Comparison of ENCODE assay signal across 15 cellular contexts in genomic region chr1:156177918-156178654, GRCh38. TPM values are rescaled to one million over a fixed set of nuclear protein-coding genes. Genes with fewer than 3 reads are reported as not detected.
DNase-seq lines count a peak whose midpoint lies in the region; ATAC-seq lines count a peak whose summit lies in the region.
"Had no signal": no experiment of that assay in that cellular context is flagged by ENCODE, and none has a peak within 500 bp of the region (broad histone marks: within the 10 kb centered on the region; RNA-seq: fewer than 3 reads in every experiment).

No MANE protein-coding gene starts in this region.

- no peak for DNase-seq in activated T-cell treated with anti-CD3 and anti-CD28 coated beads, Interleukin-2, amount 50 U/mL, for 4 hours
- DNase-seq in activated T-cell treated with anti-CD3 and anti-CD28 coated beads, Interleukin-2, amount 50 U/mL, for 48 hours = no peak
- DNase-seq in T-helper 17 cell = no peak
- DNase-seq in epithelial cell of prostate (ENCODE audit: low read depth, low spot score) = no peak
- DNase-seq in stimulated activated naive CD8-positive, alpha-beta T cell treated with anti-CD3 and anti-CD28 coated beads, Interleukin-15, amount 100 ng/mL, for 72 hours = no peak
- no peak for DNase-seq in NCI-H510A (lab: John Stamatoyannopoulos, UW)
- no peak for DNase-seq in T1000 (lab: John Stamatoyannopoulos, UW)
- DNase-seq: activated B cell treated with CpG ODN at 0.5 μM for 24 hours; Karpas-422; NCI-H1694; NCI-H524; SHP77 treated with DMSO at 0.1 percent for 48 hours; stimulated activated CD4-positive, alpha-beta T cell treated with anti-CD3 and anti-CD28 coated beads, Interleukin-15, amount 100 ng/mL, for 24 hours had no signal

- peak overlapping the region; percentile 78 for H3K27ac ChIP-seq in epithelial cell of prostate
- H3K27ac ChIP-seq: esophagus muscularis mucosa had no signal

- H3K9me3 ChIP-seq in T-helper 17 cell (ENCODE audit: control insufficient read depth, low read length, poor library complexity, severe bottlenecking) = no peaks in the 10 kb centered on the region
- H3K9me3 ChIP-seq: esophagus muscularis mucosa had no signal

- peaks cover 5% of the 10 kb centered on the region for H3K36me3 Mint-ChIP-seq in activated T-cell treated with anti-CD3 and anti-CD28 coated beads, Interleukin-2, amount 50 U/mL, for 4 hours (ENCODE audit: insufficient read depth)
- H3K36me3 Mint-ChIP-seq in T-helper 17 cell (ENCODE audit: low read depth) = peaks cover 7% of the 10 kb centered on the region

- peak overlapping the region; percentile 1 for H3K4me3 Mint-ChIP-seq in activated T-cell treated with anti-CD3 and anti-CD28 coated beads, Interleukin-2, amount 50 U/mL, for 4 hours
- H3K4me3 Mint-ChIP-seq in T-helper 17 cell = no peak overlapping the region
- peak overlapping the region; percentile 9 to 23 for H3K4me3 Mint-ChIP-seq in stimulated activated naive CD8-positive, alpha-beta T cell treated with anti-CD3 and anti-CD28 coated beads, Interleukin-15, amount 100 ng/mL, for 72 hours
- H3K4me3 Mint-ChIP-seq: activated B cell treated with CpG ODN at 0.5 μM for 24 hours had no signal

- peak; percentile 14 to 46 for ATAC-seq in activated T-cell treated with anti-CD3 and anti-CD28 coated beads, Interleukin-2, amount 50 U/mL, for 4 hours
- ATAC-seq in T-helper 17 cell = peak; percentile 67
- ATAC-seq in stimulated activated naive CD8-positive, alpha-beta T cell treated with anti-CD3 and anti-CD28 coated beads, Interleukin-15, amount 100 ng/mL, for 72 hours = peak; percentile 57
- no peak for ATAC-seq in GM21529 (IDR thresholded peaks at IDR 0.05; ENCODE audit: unreplicated experiment)

- H3K4me1 Mint-ChIP-seq in activated T-cell treated with anti-CD3 and anti-CD28 coated beads, Interleukin-2, amount 50 U/mL, for 4 hours (ENCODE audit: low read depth) = peaks cover 16% of the 10 kb centered on the region
- peaks cover 13% of the 10 kb centered on the region for H3K4me1 Mint-ChIP-seq in T-helper 17 cell
- H3K4me1 Mint-ChIP-seq in stimulated activated naive CD8-positive, alpha-beta T cell treated with anti-CD3 and anti-CD28 coated beads, Interleukin-15, amount 100 ng/mL, for 72 hours = peaks cover 27% of the 10 kb centered on the region
- H3K4me1 Mint-ChIP-seq: activated B cell treated with CpG ODN at 0.5 μM for 24 hours had no signal

- peak overlapping the region; percentile 66 for H3K27ac Mint-ChIP-seq in T-helper 17 cell
- H3K27ac Mint-ChIP-seq in stimulated activated naive CD8-positive, alpha-beta T cell treated with anti-CD3 and anti-CD28 coated beads, Interleukin-15, amount 100 ng/mL, for 72 hours = peak overlapping the region in 1 of 2 donors; percentile 47
- H3K27ac Mint-ChIP-seq: activated B cell treated with CpG ODN at 0.5 μM for 24 hours had no signal

- peaks cover 2% of the 10 kb centered on the region for H3K27me3 Mint-ChIP-seq in activated T-cell treated with anti-CD3 and anti-CD28 coated beads, Interleukin-2, amount 50 U/mL, for 4 hours (ENCODE audit: low read depth)
- peaks cover 27% of the 10 kb centered on the region for H3K27me3 Mint-ChIP-seq in T-helper 17 cell
- no peaks in the 10 kb centered on the region for H3K27me3 Mint-ChIP-seq in stimulated activated naive CD8-positive, alpha-beta T cell treated with anti-CD3 and anti-CD28 coated beads, Interleukin-15, amount 100 ng/mL, for 72 hours
- H3K27me3 Mint-ChIP-seq: activated B cell treated with CpG ODN at 0.5 μM for 24 hours had no signal

- H3K9me3 Mint-ChIP-seq in activated T-cell treated with anti-CD3 and anti-CD28 coated beads, Interleukin-2, amount 50 U/mL, for 4 hours = no peaks in the 10 kb centered on the region
- no peaks in the 10 kb centered on the region for H3K9me3 Mint-ChIP-seq in stimulated activated naive CD8-positive, alpha-beta T cell treated with anti-CD3 and anti-CD28 coated beads, Interleukin-15, amount 100 ng/mL, for 72 hours
- H3K9me3 Mint-ChIP-seq: activated B cell treated with CpG ODN at 0.5 μM for 24 hours had no signal

RNA-seq across cellular contexts. Expression of gene SLC25A44, which starts 15.8 kb away (rescaled TPM):
- 10 to 100 TPM; 61.3 to 79.7 (median 73.0) TPM for total RNA-seq in activated T-cell treated with anti-CD3 and anti-CD28 coated beads, Interleukin-2, amount 50 U/mL, for 4 hours
- total RNA-seq in T-helper 17 cell = 10 to 100 TPM; 14.4 to 21.6 TPM

RNA-seq across cellular contexts. Expression of gene SEMA4A, which starts 24.7 kb away (rescaled TPM):
- total RNA-seq in activated T-cell treated with anti-CD3 and anti-CD28 coated beads, Interleukin-2, amount 50 U/mL, for 4 hours = 10 to 100 TPM; 31.7 to 51.5 (median 37.1) TPM
- total RNA-seq in T-helper 17 cell = 10 to 100 TPM; 21.7 to 58.1 TPM

RNA-seq across cellular contexts. Expression of gene PMF1, which starts 34.7 kb away (rescaled TPM):
- total RNA-seq in activated T-cell treated with anti-CD3 and anti-CD28 coated beads, Interleukin-2, amount 50 U/mL, for 4 hours = 100 to 1,000 TPM; 184 to 201 (median 192) TPM
- 10 to 100 TPM; 59.1 to 73.2 TPM for total RNA-seq in T-helper 17 cell
